27 cellular contexts compared by ENCODE assay signal in genomic region chr14:52081964-52082363, GRCh38. TPM values are rescaled to one million over a fixed set of nuclear protein-coding genes. Genes with fewer than 3 reads are reported as not detected.
A peak's percentile ranks its signal among the peaks of the same experiment; 100 is the strongest.
DNase-seq lines count a peak whose midpoint lies in the region; ATAC-seq, FAIRE-seq and TF ChIP-seq lines count a peak whose summit lies in the region.
"Had no signal": no experiment of that assay in that cellular context is flagged by ENCODE, and none has a peak within 500 bp of the region (broad histone marks: within the 10 kb centered on the region; RNA-seq: fewer than 3 reads in every experiment).

No MANE protein-coding gene starts in this region.

- no peak for TF ChIP-seq RAD21 in A549 (conservative IDR thresholded peaks at IDR 0.05 in 1 of 2, IDR thresholded peaks at IDR 0.05 in 1 of 2)

- no peaks in the 10 kb centered on the region for H3K79me2 ChIP-seq in astrocyte (ENCODE audit: insufficient read depth, low read length)

- peaks cover 8% of the 10 kb centered on the region for H3K9me3 Mint-ChIP-seq in astrocyte (ENCODE audit: unreplicated experiment)
- peaks cover 12% of the 10 kb centered on the region for H3K9me3 Mint-ChIP-seq in nephron
- H3K9me3 Mint-ChIP-seq: natural killer cell had no signal

- WGBS in A549 (ENCODE audit: missing lambda C conversion rate), result 50% methylated on average over 3 of the region's 3 CpGs

- no peak overlapping the region for H3K4me3 ChIP-seq in A549
- no peak overlapping the region for H3K4me3 ChIP-seq in astrocyte (ENCODE audit: insufficient read depth, low read depth, low read length)
- H3K4me3 ChIP-seq: dorsolateral prefrontal cortex, left ventricle myocardium inferior, pancreas had no signal

- H3K27ac ChIP-seq in A549 (peak overlapping the region in 1 of 2 experiments; percentile 50; a peak in 3 of 6 replicates), astrocyte (ENCODE audit: low read depth, low read length) (peak overlapping the region; percentile 91)
- H3K27ac ChIP-seq: dorsolateral prefrontal cortex, left ventricle myocardium inferior, pancreas, VCaP had no signal

- DNase-seq in A549 (ENCODE audit: low read depth in 1 of 2, low spot score in 1 of 2) (no peak), DMS79 treated with DMSO at 0.1 percent for 48 hours (lab: John Stamatoyannopoulos, UW) (peak; percentile 44), astrocyte (ENCODE audit: low read depth) (no peak), NCI-H1436 (lab: John Stamatoyannopoulos, UW) (no peak), activated gamma-delta T cell (lab: John Stamatoyannopoulos, UW) (no peak), T-helper 1 cell (no peak)
- DNase-seq: activated CD4-positive, alpha-beta T cell treated with anti-CD3 and anti-CD28 coated beads for 4 hours; activated gamma-delta T cell treated with Interleukin-2 at 50 U/mL for 16 hours; activated T-cell treated with anti-CD3 and anti-CD28 coated beads, Interleukin-2, amount 50 U/mL, for 1 hour; C1 segment of cervical spinal cord; cerebellar nuclear complex; COR-L47; dorsolateral prefrontal cortex; GF-D8; Karpas-422; left ventricle myocardium inferior; MV-4-11; natural killer cell; NCI-H2029; NCI-H226; pancreas; stimulated activated CD4-positive, alpha-beta T cell treated with anti-CD3 and anti-CD28 coated beads, Interleukin-2, amount 100 ng/mL, for 48 hours had no signal

- no peak for TF ChIP-seq EP300 in A549 (IDR thresholded peaks at IDR 0.05)

- no peak for TF ChIP-seq POLR2A in A549 (IDR thresholded peaks at IDR 0.05; ENCODE audit: low read length)

- ATAC-seq in A549 (no peak), HG02759 (IDR thresholded peaks at IDR 0.05; ENCODE audit: unreplicated experiment) (no peak)
- ATAC-seq: natural killer cell, pancreas had no signal

- H3K4me2 ChIP-seq in A549 (peak overlapping the region; percentile 48; the same call in 1 of the 3 replicates), astrocyte (ENCODE audit: low read length) (peak overlapping the region; percentile 49)

- no peaks in the 10 kb centered on the region for H3K36me3 ChIP-seq in astrocyte (ENCODE audit: insufficient read depth, low read length)
- H3K36me3 ChIP-seq: left ventricle myocardium inferior, pancreas had no signal

- H2AFZ ChIP-seq in astrocyte (ENCODE audit: low read depth, low read length), result no peak overlapping the region

- peak overlapping the region; percentile 81 for H3K27ac Mint-ChIP-seq in astrocyte (ENCODE audit: unreplicated experiment)
- H3K27ac Mint-ChIP-seq in nephron, result peak overlapping the region; percentile 26 to 68 (median 61)
- H3K27ac Mint-ChIP-seq: natural killer cell had no signal

- H3K27me3 Mint-ChIP-seq in astrocyte (ENCODE audit: low read depth, unreplicated experiment) (no peaks in the 10 kb centered on the region), nephron (ENCODE audit: low read depth) (no peaks in the 10 kb centered on the region)

- H3K36me3 Mint-ChIP-seq in astrocyte (ENCODE audit: low read depth, unreplicated experiment) (peaks cover 2% of the 10 kb centered on the region), nephron (ENCODE audit: low read depth) (peaks cover 9% of the 10 kb centered on the region)
- H3K36me3 Mint-ChIP-seq: natural killer cell, type B pancreatic cell had no signal

- H3K27me3 ChIP-seq in astrocyte (ENCODE audit: insufficient read depth, low read length), result no peaks in the 10 kb centered on the region
- H3K27me3 ChIP-seq: pancreas had no signal

- peaks cover 40% of the 10 kb centered on the region for H3K4me1 ChIP-seq in A549
- H3K4me1 ChIP-seq in astrocyte (ENCODE audit: insufficient read depth, low read length), result peaks cover 49% of the 10 kb centered on the region
- H3K4me1 ChIP-seq: pancreas had no signal

- CTCF ChIA-PET in A549 (lab: Yijun Ruan, JAX), result interaction anchor here (0.6 to 2.8 kb wide), 4 partner anchors 10 to 618 kb away, joined by 3 to 23 read pairs (median 5); no protein-coding TSS in a partner anchor

- H3K4me1 Mint-ChIP-seq in astrocyte (ENCODE audit: low read depth, unreplicated experiment) (peaks cover 33% of the 10 kb centered on the region), nephron (peaks cover 42% of the 10 kb centered on the region)

- no peaks in the 10 kb centered on the region for H4K20me1 ChIP-seq in astrocyte (ENCODE audit: insufficient read depth, low read length)

- TF ChIP-seq CTCF in A549 (IDR thresholded peaks at IDR 0.05) (no peak), astrocyte (IDR thresholded peaks at IDR 0.05; ENCODE audit: insufficient read depth, low read depth, low read length) (no peak), nephron (IDR thresholded peaks at IDR 0.05; ENCODE audit: unreplicated experiment in 3 of 3) (no peak)

- POLR2A ChIA-PET in A549 (lab: Yijun Ruan, JAX), result no interaction called here

- H3K9me3 ChIP-seq in A549, result peaks cover 14% of the 10 kb centered on the region
- peaks cover 8% of the 10 kb centered on the region for H3K9me3 ChIP-seq in astrocyte (ENCODE audit: insufficient read depth, low read depth, low read length)
- H3K9me3 ChIP-seq: pancreas had no signal

- H3K9ac ChIP-seq in astrocyte (ENCODE audit: low read length), result peak overlapping the region; percentile 66

- H3K4me3 Mint-ChIP-seq in astrocyte (ENCODE audit: unreplicated experiment) (no peak overlapping the region), nephron (no peak overlapping the region)
- H3K4me3 Mint-ChIP-seq: natural killer cell, type B pancreatic cell had no signal

- FAIRE-seq in A549 (lab: Jason Lieb, UNC), result no peak
- no peak for FAIRE-seq in astrocyte (lab: Jason Lieb, UNC)
- FAIRE-seq: islet of Langerhans, pancreas had no signal

TF ChIP-seq in A549, 52 proteins besides CTCF, POLR2A, EP300 and RAD21:
- TF ChIP-seq EHMT2 (IDR thresholded peaks at IDR 0.05; ENCODE audit: low read depth) (no peak), NR3C1 (IDR thresholded peaks at IDR 0.05) (no peak), ELK1 (IDR thresholded peaks at IDR 0.05; ENCODE audit: low read depth, low read length) (no peak), HOXB5 (CRISPR knock-in tag; IDR thresholded peaks at IDR 0.05) (no peak), ZSCAN20 (CRISPR knock-in tag; IDR thresholded peaks at IDR 0.05) (no peak), HOXB13 (CRISPR knock-in tag; IDR thresholded peaks at IDR 0.05; ENCODE audit: low read depth) (no peak), CBX8 (IDR thresholded peaks at IDR 0.05) (no peak), RARB (CRISPR knock-in tag; IDR thresholded peaks at IDR 0.05) (no peak), RFX5 (IDR thresholded peaks at IDR 0.05) (no peak), CHD4 (IDR thresholded peaks at IDR 0.05; ENCODE audit: borderline replicate concordance) (no peak), MYC (IDR thresholded peaks at IDR 0.05; ENCODE audit: borderline replicate concordance, low read length) (no peak), ZFP36 (IDR thresholded peaks at IDR 0.05; ENCODE audit: borderline replicate concordance, partially characterized antibody) (no peak), USF2 (IDR thresholded peaks at IDR 0.05) (no peak), KDM5A (IDR thresholded peaks at IDR 0.05) (no peak), REST (IDR thresholded peaks at IDR 0.05) (no peak), ZC3H11A (IDR thresholded peaks at IDR 0.05) (no peak)
TF ChIP-seq in A549: peak in this region for 0.

RNA-seq across cellular contexts. Expression of gene NID2, which starts 13.1 kb away (rescaled TPM):
- polyA plus RNA-seq in A549 (2011; rRNA removed) (7.3 and 10.3 TPM in 2 replicates), A549 (2017; fragmentation: RNase III; extraction: RNeasy Plus Mini Kit Qiagen cat#74134 plus additional on column Dnase treatment) (18.9 to 23.3 TPM (median 20.6 TPM) in 3 replicates)
- 1.8 and 2.0 TPM in 2 replicates for polyA plus RNA-seq in A549 (2012; cell fraction: cytosol; rRNA removed)
- polyA plus RNA-seq in A549 (2012; cell fraction: nucleus; rRNA removed), result 7.0 and 7.2 TPM in 2 replicates
- polyA minus RNA-seq in A549 (2011; rRNA and poly(A)+ RNA removed), result 7.8 and 7.9 TPM in 2 replicates
- total RNA-seq in astrocyte, result 11.4 and 22.3 TPM in 2 replicates
